Comparison of ENCODE assay signal across 12 cellular contexts in genomic region chr1:160682983-160683886, GRCh38. TPM values are rescaled to one million over a fixed set of nuclear protein-coding genes. Genes with fewer than 3 reads are reported as not detected.
DNase-seq lines count a peak whose midpoint lies in the region; ATAC-seq and TF ChIP-seq lines count a peak whose summit lies in the region.
"Had no signal": no experiment of that assay in that cellular context is flagged by ENCODE, and none has a peak within 500 bp of the region (broad histone marks: within the 10 kb centered on the region; RNA-seq: fewer than 3 reads in every experiment).

No MANE protein-coding gene starts in this region.

- H3K4me3 Mint-ChIP-seq in activated B cell treated with CpG ODN at 0.5 μM for 24 hours = peak overlapping the region; percentile 19
- peak overlapping the region; percentile 30 to 70 (median 54) for H3K4me3 Mint-ChIP-seq in naive thymus-derived CD4-positive, alpha-beta T cell
- H3K4me3 Mint-ChIP-seq: neural crest cell had no signal

- no peaks in the 10 kb centered on the region for H3K9me3 ChIP-seq in Loucy (ENCODE audit: insufficient read depth, low read depth, low read length)
- no peaks in the 10 kb centered on the region for H3K9me3 ChIP-seq in naive thymus-derived CD4-positive, alpha-beta T cell (ENCODE audit: control insufficient read depth in 2 of 3, low read length in 3 of 3)
- peaks cover 3% of the 10 kb centered on the region for H3K9me3 ChIP-seq in WERI-Rb-1 (ENCODE audit: severe bottlenecking)
- H3K9me3 ChIP-seq: ascending aorta, MG63 had no signal

- DNase-seq in GM12865 (ENCODE audit: low read depth) = peak; percentile 33
- DNase-seq in activated B cell treated with CpG ODN at 0.5 μM for 24 hours = no peak
- DNase-seq in naive thymus-derived CD4-positive, alpha-beta T cell = peak in 1 of 9 donors; percentile 31
- DNase-seq in T-helper 9 cell = no peak
- no peak for DNase-seq in WERI-Rb-1
- DNase-seq: MG63 had no signal

- peak overlapping the region; percentile 65 for H3K27ac ChIP-seq in naive thymus-derived CD4-positive, alpha-beta T cell (ENCODE audit: low read depth, low read length)
- no peak overlapping the region for H3K27ac ChIP-seq in WERI-Rb-1
- H3K27ac ChIP-seq: ascending aorta had no signal

- peaks cover 9% of the 10 kb centered on the region for H3K9me3 Mint-ChIP-seq in activated B cell treated with CpG ODN at 0.5 μM for 24 hours
- peaks cover 0 to 16% (median 7%) of the 10 kb centered on the region in 11 donors for H3K9me3 Mint-ChIP-seq in naive thymus-derived CD4-positive, alpha-beta T cell
- H3K9me3 Mint-ChIP-seq: neural crest cell had no signal

- no peaks in the 10 kb centered on the region for H3K27me3 Mint-ChIP-seq in activated B cell treated with CpG ODN at 0.5 μM for 24 hours
- no peaks in the 10 kb centered on the region for H3K27me3 Mint-ChIP-seq in naive thymus-derived CD4-positive, alpha-beta T cell

- ATAC-seq in activated B cell treated with CpG ODN at 0.5 μM for 24 hours (ENCODE audit: low read depth) (peak; percentile 16), HG03196 (IDR thresholded peaks at IDR 0.05; ENCODE audit: unreplicated experiment) (no peak), GM19023 (IDR thresholded peaks at IDR 0.05; ENCODE audit: unreplicated experiment) (no peak)
- peak; percentile 35 for ATAC-seq in naive thymus-derived CD4-positive, alpha-beta T cell

- peaks cover 9% of the 10 kb centered on the region; the same call in 1 of the 2 replicates for H3F3A ChIP-seq in Loucy (ENCODE audit: low read depth)

- CTCF ChIA-PET in activated B cell treated with CpG ODN at 0.5 μM for 24 hours (lab: Charles Lee) = interaction anchor here (0.6 to 7.5 kb wide), 19 partner anchors 8 to 307 kb away, joined by 3 to 46 read pairs (median 7); partner anchors contain the start of genes CD48 and ITLN2
- CTCF ChIA-PET in naive thymus-derived CD4-positive, alpha-beta T cell (lab: Charles Lee) = interaction anchor here (0.7 to 6.3 kb wide), 25 partner anchors 9 to 271 kb away, joined by 3 to 104 read pairs (median 4); partner anchors contain the start of genes ITLN2, LY9 and SLAMF7

- no peaks in the 10 kb centered on the region for H3K79me2 ChIP-seq in Loucy (ENCODE audit: insufficient read depth, low read length)

- H3K27me3 ChIP-seq in Loucy (ENCODE audit: insufficient read depth, low read length, poor library complexity, severe bottlenecking) (no peaks in the 10 kb centered on the region), WERI-Rb-1 (ENCODE audit: insufficient read depth, low read depth, severe bottlenecking) (peaks cover 80% of the 10 kb centered on the region)
- no peaks in the 10 kb centered on the region for H3K27me3 ChIP-seq in naive thymus-derived CD4-positive, alpha-beta T cell (ENCODE audit: control insufficient read depth in 2 of 2, insufficient read depth in 2 of 2, low read length in 2 of 2)
- H3K27me3 ChIP-seq: ascending aorta, MG63 had no signal

- no peak overlapping the region for H2AFZ ChIP-seq in Loucy (ENCODE audit: low read length)

- H3K36me3 Mint-ChIP-seq in activated B cell treated with CpG ODN at 0.5 μM for 24 hours (ENCODE audit: low read depth) = peaks cover 98% of the 10 kb centered on the region
- H3K36me3 Mint-ChIP-seq in naive thymus-derived CD4-positive, alpha-beta T cell = peaks cover 26 to 80% (median 58%) of the 10 kb centered on the region in 5 donors

- peak overlapping the region; percentile 17 for H3K4me2 ChIP-seq in Loucy (ENCODE audit: low read depth, low read length, poor library complexity, severe bottlenecking)

- no peak overlapping the region for H3K9ac ChIP-seq in Loucy (ENCODE audit: low read depth, low read length, poor library complexity, severe bottlenecking)

- no peaks in the 10 kb centered on the region for H4K20me1 ChIP-seq in Loucy (ENCODE audit: insufficient read depth, low read length, poor library complexity, severe bottlenecking)

- peaks cover 14% of the 10 kb centered on the region; the same call in 1 of the 2 replicates for H3K36me3 ChIP-seq in Loucy (ENCODE audit: insufficient read depth, low read length)
- peaks cover 26 to 64% (median 27%) of the 10 kb centered on the region in 3 experiments for H3K36me3 ChIP-seq in naive thymus-derived CD4-positive, alpha-beta T cell (ENCODE audit: control insufficient read depth in 2 of 3, insufficient read depth in 3 of 3, low read length in 3 of 3)
- H3K36me3 ChIP-seq in WERI-Rb-1 = no peaks in the 10 kb centered on the region
- H3K36me3 ChIP-seq: ascending aorta, MG63 had no signal

- peaks cover 66% of the 10 kb centered on the region for H3K4me1 Mint-ChIP-seq in activated B cell treated with CpG ODN at 0.5 μM for 24 hours
- H3K4me1 Mint-ChIP-seq in naive thymus-derived CD4-positive, alpha-beta T cell = peaks cover 58 to 90% (median 71%) of the 10 kb centered on the region in 7 donors

- H3K27ac Mint-ChIP-seq in activated B cell treated with CpG ODN at 0.5 μM for 24 hours = peak overlapping the region; percentile 78
- H3K27ac Mint-ChIP-seq in naive thymus-derived CD4-positive, alpha-beta T cell = peak overlapping the region; percentile 80 to 95 (median 91)

- POLR2A ChIA-PET in activated B cell treated with CpG ODN at 0.5 μM for 24 hours (lab: Charles Lee) = interaction anchor here (0.6 to 2.3 kb wide), 13 partner anchors 9 to 307 kb away, joined by 3 to 12 read pairs (median 4); partner anchors contain the start of gene CD48
- POLR2A ChIA-PET in naive thymus-derived CD4-positive, alpha-beta T cell (lab: Charles Lee) = interaction anchor here (0.6 to 4.3 kb wide), 14 partner anchors 8 to 271 kb away, joined by 3 to 18 read pairs (median 4); partner anchors contain the start of gene CD48

- TF ChIP-seq CTCF in GM12865 (IDR thresholded peaks at IDR 0.05; ENCODE audit: insufficient read depth, low read depth, low read length, missing control alignments) (no peak), Loucy (conservative IDR thresholded peaks at IDR 0.05; ENCODE audit: low read length) (no peak), activated B cell treated with CpG ODN at 0.5 μM for 24 hours (IDR thresholded peaks at IDR 0.05) (no peak), WERI-Rb-1 (IDR thresholded peaks at IDR 0.05; ENCODE audit: low read depth, low read length) (no peak)

- H3K4me3 ChIP-seq in GM12865 (ENCODE audit: low read depth, low read length) (no peak overlapping the region), Loucy (ENCODE audit: low read length, poor library complexity, severe bottlenecking) (no peak overlapping the region), WERI-Rb-1 (ENCODE audit: low read depth, low read length) (no peak overlapping the region)
- H3K4me3 ChIP-seq in naive thymus-derived CD4-positive, alpha-beta T cell (ENCODE audit: low read length) = no peak overlapping the region
- H3K4me3 ChIP-seq: ascending aorta, MG63 had no signal

- peaks cover 32% of the 10 kb centered on the region for H3K4me1 ChIP-seq in Loucy (ENCODE audit: insufficient read depth, low read length, poor library complexity, severe bottlenecking)
- H3K4me1 ChIP-seq in naive thymus-derived CD4-positive, alpha-beta T cell (ENCODE audit: control insufficient read depth in 2 of 2, insufficient read depth in 2 of 2, low read length in 2 of 2) = peaks cover 48 to 49% of the 10 kb centered on the region in 2 donors
- H3K4me1 ChIP-seq: ascending aorta had no signal

- intact Hi-C loops in activated B cell treated with CpG ODN at 0.5 μM for 24 hours (cut with micrococcal nuclease) = no loop called here
- intact Hi-C loops in naive thymus-derived CD4-positive, alpha-beta T cell (cut with micrococcal nuclease) = loop anchor here in 1 of 2 donors (1.0 kb wide), 3 partner anchors 8 to 29 kb away; no protein-coding TSS in a partner anchor

- no peaks in the 10 kb centered on the region for H3K9me2 ChIP-seq in Loucy (replicated peaks; ENCODE audit: low read depth, low read length)

RNA-seq across cellular contexts. Expression of gene CD48, which starts 28.4 kb away (rescaled TPM):
- total RNA-seq in activated B cell treated with CpG ODN at 0.5 μM for 24 hours = 200 and 202 TPM in 2 replicates
- total RNA-seq in naive thymus-derived CD4-positive, alpha-beta T cell = 100 to 1,000 TPM; 253 to 438 (median 358) TPM
- polyA plus RNA-seq in naive thymus-derived CD4-positive, alpha-beta T cell = 100 to 1,000 TPM; 200 to 223 TPM
- total RNA-seq: ascending aorta, Daoy, neural crest cell had no signal

RNA-seq across cellular contexts. Expression of gene SLAMF1, which starts 36.4 kb away (rescaled TPM):
- total RNA-seq in activated B cell treated with CpG ODN at 0.5 μM for 24 hours = 85.7 and 91.7 TPM in 2 replicates
- total RNA-seq in naive thymus-derived CD4-positive, alpha-beta T cell = 10 to 100 TPM; 18.3 to 90.3 (median 31.9) TPM
- polyA plus RNA-seq in naive thymus-derived CD4-positive, alpha-beta T cell = 10 to 100 TPM; 14.6 to 17.4 TPM
- total RNA-seq: ascending aorta, Daoy, neural crest cell had no signal

RNA-seq across cellular contexts. Expression of gene SLAMF7, which starts 55.8 kb away (rescaled TPM):
- total RNA-seq in activated B cell treated with CpG ODN at 0.5 μM for 24 hours = 99.2 and 119 TPM in 2 replicates
- 10 to 100 TPM in 2 of 5 experiments, 1 to 10 TPM in 3; 1.9 to 39.3 (median 7.7) TPM for total RNA-seq in naive thymus-derived CD4-positive, alpha-beta T cell
- polyA plus RNA-seq in naive thymus-derived CD4-positive, alpha-beta T cell = under 1 TPM; 0.21 to 0.52 TPM
- total RNA-seq: ascending aorta, neural crest cell had no signal

Comparison
In these comparisons a context has a peak if more than half of its experiments do, and no peak if none do; other contexts are left out.
1. ATAC-seq: peak in activated B cell treated with CpG ODN at 0.5 μM for 24 hours (single experiment) and naive thymus-derived CD4-positive, alpha-beta T cell (single experiment); none in HG03196 (single experiment) and GM19023 (single experiment).